ENCODE assay signal across 1 cellular context in the genomic region with DNA sequence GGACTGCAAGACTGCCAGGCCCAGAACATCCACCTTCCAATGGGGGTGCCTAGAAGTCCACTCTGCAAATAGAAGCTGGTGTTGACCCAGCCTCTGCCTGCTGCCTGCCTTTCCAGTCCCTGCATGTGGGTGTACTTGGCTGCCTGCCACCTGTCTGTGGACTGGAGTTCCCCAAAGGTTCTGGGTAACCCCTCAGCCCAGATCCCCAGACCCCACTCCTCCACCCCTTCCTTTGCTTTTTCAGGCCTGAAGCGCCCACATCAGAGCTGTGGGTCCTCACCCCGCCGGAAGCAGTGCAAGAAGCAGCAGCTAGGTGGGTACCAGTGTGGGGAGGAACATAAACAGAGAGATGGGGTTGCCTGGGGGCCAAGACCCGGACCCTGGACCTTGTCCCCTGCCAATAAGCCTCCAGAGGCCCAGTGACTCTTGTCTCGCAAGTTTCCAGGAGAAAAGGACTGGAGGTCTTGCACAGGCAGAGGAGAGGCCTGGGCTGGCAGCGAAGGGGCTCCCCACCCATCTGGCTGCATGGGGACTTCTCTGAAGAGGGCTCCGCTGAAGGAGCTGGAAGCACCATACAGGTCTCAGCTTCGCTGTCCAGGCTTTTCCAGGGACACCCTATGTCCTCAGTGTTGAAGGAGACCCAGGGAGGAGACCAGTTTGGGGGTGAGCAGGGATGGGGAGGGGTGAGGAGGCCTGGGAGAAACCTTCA.
TF ChIP-seq lines count a peak whose summit lies in the region.

No MANE protein-coding gene starts in this region.

TF ChIP-seq in H1, 55 proteins besides CTCF, POLR2A, EP300 and RAD21 (continued from another document):
- TF ChIP-seq E2F6 (IDR thresholded peaks at IDR 0.05), result no peak
- TF ChIP-seq BACH1 (IDR thresholded peaks at IDR 0.05; ENCODE audit: low read length), result no peak
- TF ChIP-seq KDM1A (IDR thresholded peaks at IDR 0.05; ENCODE audit: borderline replicate concordance, low read length), result no peak
